Comparison of ENCODE assay signal across 8 cellular contexts in the genomic region with DNA sequence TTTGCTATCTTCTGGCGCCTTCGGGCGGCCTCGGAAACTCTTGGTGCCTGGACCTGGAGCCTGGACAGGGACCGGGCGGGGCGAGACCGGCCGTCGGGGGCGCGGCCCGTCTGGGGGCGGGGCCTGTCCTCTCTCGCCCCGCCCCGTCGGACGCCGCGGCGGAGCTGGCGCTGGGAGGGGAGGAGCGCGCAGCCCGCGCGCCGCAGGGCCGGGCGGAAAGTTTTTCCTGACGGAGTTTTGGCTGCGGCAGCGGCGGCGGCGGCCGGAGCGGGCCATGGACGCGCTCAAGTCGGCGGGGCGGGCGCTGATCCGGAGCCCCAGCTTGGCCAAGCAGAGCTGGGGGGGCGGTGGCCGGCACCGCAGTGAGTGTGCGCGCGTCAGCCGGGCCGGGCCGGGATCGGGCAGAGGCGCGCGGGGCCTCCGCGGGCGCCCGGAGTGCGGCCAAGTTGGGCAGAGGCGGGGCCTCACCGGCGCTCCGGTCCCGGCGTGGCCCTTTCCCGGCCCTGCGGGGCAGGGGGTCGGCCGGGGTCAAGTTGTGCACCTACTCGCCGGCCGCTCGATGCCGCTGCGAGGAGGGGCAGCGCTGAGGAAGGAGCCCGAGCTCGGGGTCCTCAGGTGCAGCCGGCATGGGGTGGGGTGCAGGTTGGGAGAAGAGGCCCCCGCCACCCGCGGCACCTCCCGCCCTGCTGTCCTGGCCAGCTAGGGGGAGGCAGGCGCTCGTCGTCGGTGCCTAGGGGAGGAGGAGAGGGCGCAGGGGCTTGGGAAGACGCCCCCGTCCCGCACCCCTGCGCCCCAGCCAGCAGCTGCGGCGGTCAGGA. TPM values are rescaled to one million over a fixed set of nuclear protein-coding genes. Genes with fewer than 3 reads are reported as not detected.
DNase-seq lines count a peak whose midpoint lies in the region; ATAC-seq, FAIRE-seq and TF ChIP-seq lines count a peak whose summit lies in the region.

A gene with protein sequence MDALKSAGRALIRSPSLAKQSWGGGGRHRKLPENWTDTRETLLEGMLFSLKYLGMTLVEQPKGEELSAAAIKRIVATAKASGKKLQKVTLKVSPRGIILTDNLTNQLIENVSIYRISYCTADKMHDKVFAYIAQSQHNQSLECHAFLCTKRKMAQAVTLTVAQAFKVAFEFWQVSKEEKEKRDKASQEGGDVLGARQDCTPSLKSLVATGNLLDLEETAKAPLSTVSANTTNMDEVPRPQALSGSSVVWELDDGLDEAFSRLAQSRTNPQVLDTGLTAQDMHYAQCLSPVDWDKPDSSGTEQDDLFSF (plus strand): TSS at position 182 of the 818 bp plus-strand sequence. CDS start 93 bp downstream, at position 275.

- H3K4me1 Mint-ChIP-seq in stimulated activated memory B cell treated with anti-CD40 and anti-IgM and Interleukin-4, amounts not matched to agents 10 μg/mL and 1 μg/mL and 100 μg/mL, for 72 hours = peaks cover 28% of the 10 kb centered on the region

- H3F3A ChIP-seq in PC-3 (ENCODE audit: low read length, unreplicated experiment) = no peaks in the 10 kb centered on the region

- peak within 1 kb of the TSS; percentile 88 for H2AFZ ChIP-seq in PC-3 (ENCODE audit: low read length)

- H3K79me2 ChIP-seq in PC-3 (ENCODE audit: low read length) = peaks cover 34% of the 10 kb centered on the region

- POLR2A ChIA-PET in PC-3 (lab: Charles Lee; ENCODE audit: unreplicated experiment) = no interaction called here

- H3K9me3 ChIP-seq in PC-3 (ENCODE audit: low read length) (no peaks in the 10 kb centered on the region), muscle layer of duodenum (ENCODE audit: control insufficient read depth in 1 of 2, low read length in 2 of 2) (no peaks in the 10 kb centered on the region)

- no peaks in the 10 kb centered on the region for H3K27me3 Mint-ChIP-seq in stimulated activated memory B cell treated with anti-CD40 and anti-IgM and Interleukin-4, amounts not matched to agents 10 μg/mL and 1 μg/mL and 100 μg/mL, for 72 hours

- intact Hi-C loops in PC-3 (cut with micrococcal nuclease) = no loop called here

- no peak for TF ChIP-seq CTCF in PC-3 (conservative IDR thresholded peaks at IDR 0.05; ENCODE audit: low read depth, low read length)

- peak; percentile 76 for ATAC-seq in HG03045 (IDR thresholded peaks at IDR 0.05; ENCODE audit: unreplicated experiment)
- ATAC-seq in PC-3 = peak; percentile 87
- ATAC-seq in stimulated activated memory B cell treated with anti-CD40 and anti-IgM and Interleukin-4, amounts not matched to agents 10 μg/mL and 1 μg/mL and 100 μg/mL, for 72 hours = peak; percentile 95

- H3K27ac ChIP-seq in PC-3 (ENCODE audit: low read length) = no peak within 1 kb of the TSS
- no peak within 1 kb of the TSS for H3K27ac ChIP-seq in muscle layer of duodenum (ENCODE audit: low read length)

- peak; percentile 76 for FAIRE-seq in GM18507 (lab: Jason Lieb, UNC)

- no peaks in the 10 kb centered on the region for H3K36me3 Mint-ChIP-seq in stimulated activated memory B cell treated with anti-CD40 and anti-IgM and Interleukin-4, amounts not matched to agents 10 μg/mL and 1 μg/mL and 100 μg/mL, for 72 hours

- BruUV-seq in PC-3 (replicated peaks; lab: Mats Ljungman, UMichigan) = no TSS peak

- peak within 1 kb of the TSS; percentile 66 for H3K27ac Mint-ChIP-seq in stimulated activated memory B cell treated with anti-CD40 and anti-IgM and Interleukin-4, amounts not matched to agents 10 μg/mL and 1 μg/mL and 100 μg/mL, for 72 hours

- H3K4me3 ChIP-seq in PC-3 (ENCODE audit: low read length) (peak within 1 kb of the TSS; percentile 81), muscle layer of duodenum (ENCODE audit: low read depth in 1 of 2, low read length in 2 of 2) (peak within 1 kb of the TSS; percentile 61 to 87)

- H3K9ac ChIP-seq in PC-3 (ENCODE audit: low read length) = peak within 1 kb of the TSS; percentile 80

- H3K9me3 Mint-ChIP-seq in stimulated activated memory B cell treated with anti-CD40 and anti-IgM and Interleukin-4, amounts not matched to agents 10 μg/mL and 1 μg/mL and 100 μg/mL, for 72 hours = no peaks in the 10 kb centered on the region

- H3K4me2 ChIP-seq in PC-3 (ENCODE audit: low read length) = peak within 1 kb of the TSS; percentile 92

- H3K4me1 ChIP-seq in PC-3 (ENCODE audit: insufficient read depth, low read length) (peaks cover 4% of the 10 kb centered on the region; the same call in 1 of the 2 replicates), muscle layer of duodenum (ENCODE audit: control insufficient read depth in 1 of 2, insufficient read depth in 2 of 2, low read length in 2 of 2) (peaks cover 6 to 24% of the 10 kb centered on the region in 2 donors)

- peak within 1 kb of the TSS; percentile 67 for H3K4me3 Mint-ChIP-seq in stimulated activated memory B cell treated with anti-CD40 and anti-IgM and Interleukin-4, amounts not matched to agents 10 μg/mL and 1 μg/mL and 100 μg/mL, for 72 hours

- CTCF ChIA-PET in PC-3 (lab: Charles Lee) = interaction anchor here (0.8 kb wide), 1 partner anchor 29 kb away, joined by 3 read pairs; no protein-coding TSS in a partner anchor

- H3K27me3 ChIP-seq in PC-3 (ENCODE audit: low read length) (no peaks in the 10 kb centered on the region), muscle layer of duodenum (ENCODE audit: low read depth, low read length) (no peaks in the 10 kb centered on the region)

- no peaks in the 10 kb centered on the region for H3K36me3 ChIP-seq in PC-3 (ENCODE audit: low read depth, low read length)
- H3K36me3 ChIP-seq in muscle layer of duodenum (ENCODE audit: control insufficient read depth in 1 of 2, insufficient read depth in 2 of 2, low read length in 2 of 2) = no peaks in the 10 kb centered on the region

- H3K9me2 ChIP-seq in PC-3 (replicated peaks; ENCODE audit: low read length) = no peaks in the 10 kb centered on the region

- peak; percentile 81 for DNase-seq in 8988T
- peak; percentile 79 for DNase-seq in GM18507 (ENCODE audit: extremely low spot score, insufficient read length, low read depth)
- peak; percentile 84 for DNase-seq in PC-3
- peak; percentile 55 for DNase-seq in activated T-helper 1 cell treated with Interleukin-2 at 50 U/mL for 16 hours (ENCODE audit: low read depth)
- peak; percentile 68 for DNase-seq in fibroblast of gingiva (ENCODE audit: low read depth)

- H4K20me1 ChIP-seq in PC-3 (ENCODE audit: low read length) = peaks cover 7% of the 10 kb centered on the region; the same call in 1 of the 2 replicates

RNA-seq across cellular contexts. Expression of the gene that starts here (rescaled TPM):
- 26.5 and 31.6 TPM in 2 replicates for total RNA-seq in PC-3 (2014; rRNA removed)
